In genomic region chr19:48646192-48646911, GRCh38 we compare ENCODE assay signal across 1 cellular context.
A peak's percentile ranks its signal among the peaks of the same experiment; 100 is the strongest.
TF ChIP-seq lines count a peak whose summit lies in the region.

No MANE protein-coding gene starts in this region.

TF ChIP-seq in HepG2, 621 proteins besides CTCF, POLR2A, EP300 and RAD21 (continued from another document and continues in another):
- TF ChIP-seq GRHL1 (CRISPR knock-in tag; conservative IDR thresholded peaks at IDR 0.05) (no peak), ZNF639 (CRISPR knock-in tag; conservative IDR thresholded peaks at IDR 0.05) (no peak), THRA (CRISPR knock-in tag; IDR thresholded peaks at IDR 0.05; ENCODE audit: borderline replicate concordance) (peak; percentile 47; the same call in 1 of the 2 replicates), HDAC6 (IDR thresholded peaks at IDR 0.05; ENCODE audit: low read depth, low read length) (no peak), TRAFD1 (CRISPR knock-in tag; IDR thresholded peaks at IDR 0.05; ENCODE audit: borderline replicate concordance) (no peak; the same call in 1 of the 2 replicates), GLI4 (CRISPR knock-in tag; IDR thresholded peaks at IDR 0.05; ENCODE audit: borderline replicate concordance) (no peak), ZNF562 (CRISPR knock-in tag; IDR thresholded peaks at IDR 0.05; ENCODE audit: borderline replicate concordance) (no peak), JUNB (CRISPR knock-in tag; IDR thresholded peaks at IDR 0.05; ENCODE audit: borderline replicate concordance) (no peak), NBN (conservative IDR thresholded peaks at IDR 0.05) (no peak), NCOA1 (CRISPR knock-in tag; IDR thresholded peaks at IDR 0.05) (no peak), KIAA2018 (CRISPR knock-in tag; IDR thresholded peaks at IDR 0.05; ENCODE audit: borderline replicate concordance) (no peak), RFX3 (CRISPR knock-in tag; IDR thresholded peaks at IDR 0.05) (no peak), ZHX2 (IDR thresholded peaks at IDR 0.05; ENCODE audit: low read depth) (no peak), ZHX2 (CRISPR knock-in tag; IDR thresholded peaks at IDR 0.05; ENCODE audit: borderline replicate concordance) (no peak), ISX (CRISPR knock-in tag; conservative IDR thresholded peaks at IDR 0.05) (no peak), SCMH1 (CRISPR knock-in tag; IDR thresholded peaks at IDR 0.05; ENCODE audit: borderline replicate concordance) (no peak), ZNF354B (CRISPR knock-in tag; IDR thresholded peaks at IDR 0.05) (no peak), STAG1 (CRISPR knock-in tag; IDR thresholded peaks at IDR 0.05) (peak; percentile 88), BRD4 (CRISPR knock-in tag; IDR thresholded peaks at IDR 0.05) (no peak), ZNF264 (CRISPR knock-in tag; IDR thresholded peaks at IDR 0.05) (no peak), ZNF616 (CRISPR knock-in tag; IDR thresholded peaks at IDR 0.05; ENCODE audit: low read depth) (no peak), NR0B2 (CRISPR knock-in tag; IDR thresholded peaks at IDR 0.05) (no peak; the same call in 1 of the 2 replicates), ZNF609 (CRISPR knock-in tag; IDR thresholded peaks at IDR 0.05; ENCODE audit: borderline replicate concordance) (no peak), ZNF230 (CRISPR knock-in tag; IDR thresholded peaks at IDR 0.05) (no peak), ZNF263 (CRISPR knock-in tag; IDR thresholded peaks at IDR 0.05) (peak; percentile 95), SOX6 (IDR thresholded peaks at IDR 0.05) (no peak), SOX6 (CRISPR knock-in tag; IDR thresholded peaks at IDR 0.05) (peak; percentile 40; the same call in 1 of the 2 replicates), NFIC (IDR thresholded peaks at IDR 0.05; ENCODE audit: low read length) (no peak), KLF9 (CRISPR knock-in tag; IDR thresholded peaks at IDR 0.05; ENCODE audit: low read depth) (no peak), SMARCE1 (IDR thresholded peaks at IDR 0.05; ENCODE audit: borderline replicate concordance) (no peak)
